Comparison of ENCODE assay signal across 8 cellular contexts in genomic region chr5:177875013-177875906, GRCh38.
A peak's percentile ranks its signal among the peaks of the same experiment; 100 is the strongest.
DNase-seq lines count a peak whose midpoint lies in the region; ATAC-seq, FAIRE-seq and TF ChIP-seq lines count a peak whose summit lies in the region.
"Not testable (repeated sequence)": the region's sequence is repeated elsewhere in the genome, so short reads cannot be mapped to it uniquely, and the experiment has no call there.

No MANE protein-coding gene starts in this region.

- in situ Hi-C loops in gastrocnemius medialis (cut with MboI; ENCODE audit: low sequenced_read_pairs in 4 of 4): not testable (repeated sequence)

- not testable (repeated sequence) for H3K36me3 Mint-ChIP-seq in central memory CD8-positive, alpha-beta T cell (ENCODE audit: insufficient read depth)

- peak overlapping the region; percentile 81 for H3K4me3 Mint-ChIP-seq in central memory CD8-positive, alpha-beta T cell

- H3K27ac ChIP-seq in BLaER1; SU-DHL-6 (ENCODE audit: low read depth, low read length); keratinocyte (ENCODE audit: control insufficient read depth, insufficient read depth, low read length); gastrocnemius medialis: not testable (repeated sequence)

- H3K79me2 ChIP-seq in SU-DHL-6 (ENCODE audit: insufficient read depth, low read length); keratinocyte (ENCODE audit: control insufficient read depth, insufficient read depth, low read length): not testable (repeated sequence)

- not testable (repeated sequence) for H3K4me2 ChIP-seq in BLaER1; keratinocyte (ENCODE audit: control insufficient read depth, extremely low read depth, insufficient read depth, low read depth, low read length)
- peak overlapping the region; percentile 46 for H3K4me2 ChIP-seq in SU-DHL-6 (ENCODE audit: low read depth, low read length, poor library complexity, severe bottlenecking)

- ATAC-seq in GM18909 (IDR thresholded peaks at IDR 0.05; ENCODE audit: poor library complexity, unreplicated experiment): peak; percentile 89
- peak; percentile 85 for ATAC-seq in HG03442 (IDR thresholded peaks at IDR 0.05; ENCODE audit: unreplicated experiment)
- peak; percentile 82 for ATAC-seq in central memory CD8-positive, alpha-beta T cell (replicated peaks; ENCODE audit: extremely low read depth, poor library complexity, severe bottlenecking)
- ATAC-seq in gastrocnemius medialis: peak; percentile 87

- H3K27ac Mint-ChIP-seq in central memory CD8-positive, alpha-beta T cell (ENCODE audit: low read depth): peak overlapping the region; percentile 51

- not testable (repeated sequence) for H3K27me3 Mint-ChIP-seq in central memory CD8-positive, alpha-beta T cell

- H3K9me2 ChIP-seq in SU-DHL-6 (replicated peaks; ENCODE audit: insufficient read depth, low read length): not testable (repeated sequence)

- not testable (repeated sequence) for H2AFZ ChIP-seq in SU-DHL-6 (ENCODE audit: low read depth, low read length, severe bottlenecking); keratinocyte (ENCODE audit: control insufficient read depth, low read length)

- H3K9me1 ChIP-seq in keratinocyte (ENCODE audit: control insufficient read depth, extremely low read depth, insufficient read depth, low read length): not testable (repeated sequence)

- intact Hi-C loops in gastrocnemius medialis (cut with DNase I; ENCODE audit: low total_unique reads): not testable (repeated sequence)

- not testable (repeated sequence) for H3K27me3 ChIP-seq in BLaER1; SU-DHL-6 (ENCODE audit: low read length); keratinocyte (ENCODE audit: control insufficient read depth, extremely low read depth, insufficient read depth, low read length); gastrocnemius medialis

- dilution Hi-C loops in keratinocyte (cut with MboI; ENCODE audit: extremely low pct_ligation_motif_present, low sequenced_read_pairs): not testable (repeated sequence)

- H3K36me3 ChIP-seq in BLaER1; SU-DHL-6 (ENCODE audit: low read length); keratinocyte (ENCODE audit: control insufficient read depth in 2 of 2, extremely low read depth in 1 of 2, insufficient read depth in 2 of 2, low read length in 2 of 2); gastrocnemius medialis: not testable (repeated sequence)

- not testable (repeated sequence) for H3K9me3 Mint-ChIP-seq in central memory CD8-positive, alpha-beta T cell

- not testable (repeated sequence) for H3K4me1 Mint-ChIP-seq in central memory CD8-positive, alpha-beta T cell

- peak; percentile 48 for FAIRE-seq in keratinocyte (lab: Jason Lieb, UNC)

- not testable (repeated sequence) for H3K9ac ChIP-seq in BLaER1
- H3K9ac ChIP-seq in SU-DHL-6 (ENCODE audit: low read length): peak overlapping the region; percentile 41; the same call in 1 of the 2 replicates
- H3K9ac ChIP-seq in keratinocyte (ENCODE audit: control insufficient read depth, extremely low read depth, insufficient read depth, low read length): peak overlapping the region; percentile 28

- H4K20me1 ChIP-seq in BLaER1; SU-DHL-6 (ENCODE audit: low read depth, low read length); keratinocyte (ENCODE audit: control insufficient read depth, extremely low read depth, insufficient read depth, low read length): not testable (repeated sequence)

- TF ChIP-seq CTCF in HFF-Myc (IDR thresholded peaks at IDR 0.05; ENCODE audit: low read depth, low read length, missing control alignments); SU-DHL-6 (IDR thresholded peaks at IDR 0.05; ENCODE audit: insufficient read depth, low read length, poor library complexity, severe bottlenecking); keratinocyte (optimal IDR thresholded peaks at IDR 0.05 in 1 of 3, IDR thresholded peaks at IDR 0.05 in 1 of 3, conservative IDR thresholded peaks at IDR 0.05 in 1 of 3; ENCODE audit: extremely low read depth in 1 of 3, insufficient read depth in 2 of 3, low read length in 3 of 3); gastrocnemius medialis (IDR thresholded peaks at IDR 0.05 in 4 of 5, conservative IDR thresholded peaks at IDR 0.05 in 1 of 5): not testable (repeated sequence)

- not testable (repeated sequence) for H3F3A ChIP-seq in SU-DHL-6 (ENCODE audit: insufficient read depth)

- H3K4me3 ChIP-seq in BLaER1 (peak overlapping the region; percentile 63), HFF-Myc (replicated peaks; ENCODE audit: low read depth, low read length) (peak overlapping the region; percentile 41), SU-DHL-6 (ENCODE audit: insufficient read depth, low read length, poor library complexity, severe bottlenecking) (peak overlapping the region; percentile 42), keratinocyte (ENCODE audit: control insufficient read depth in 2 of 3, extremely low read depth in 1 of 3, insufficient read depth in 2 of 3, low read depth in 1 of 3, low read length in 3 of 3) (peak overlapping the region in 1 of 3 experiments; percentile 45), gastrocnemius medialis (peak overlapping the region; percentile 41 to 49 (median 44))

- not testable (repeated sequence) for H3K9me3 ChIP-seq in BLaER1; SU-DHL-6 (ENCODE audit: insufficient read depth, low read length); keratinocyte (ENCODE audit: control insufficient read depth, low read depth, low read length); gastrocnemius medialis

- not testable (repeated sequence) for DNase-seq in HFF-Myc (ENCODE audit: extremely low read depth, low read depth); central memory CD8-positive, alpha-beta T cell (ENCODE audit: low spot score in 2 of 2); keratinocyte (ENCODE audit: low read depth, low spot score); gastrocnemius medialis

- TF ChIP-seq POLR2A in gastrocnemius medialis (IDR thresholded peaks at IDR 0.05): not testable (repeated sequence)

- not testable (repeated sequence) for H3K4me1 ChIP-seq in BLaER1; keratinocyte (ENCODE audit: control insufficient read depth, extremely low read depth, insufficient read depth, low read length); gastrocnemius medialis
